ENCODE assay signal across 8 cellular contexts in genomic region chr3:85330071-85330470, GRCh38.
"Had no signal": no experiment of that assay in that cellular context is flagged by ENCODE, and none has a peak within 500 bp of the region (broad histone marks: within the 10 kb centered on the region; RNA-seq: fewer than 3 reads in every experiment).

No MANE protein-coding gene starts in this region.

- H3K4me3 ChIP-seq: GM23338, K562 had no signal

- H3K9me3 Mint-ChIP-seq: GM23338, H9 had no signal

- ATAC-seq: K562 had no signal

- H3K27ac Mint-ChIP-seq: GM23338, H9 had no signal

- DNase-seq: H9, HCEC 1CT, IMR-90 had no signal

- H3K4me1 Mint-ChIP-seq: GM23338, H9 had no signal

- FAIRE-seq: H1, H54, HTR-8/SVneo, K562 had no signal

- H3K4me3 Mint-ChIP-seq: GM23338, H9 had no signal
